22 cellular contexts compared by ENCODE assay signal in the genomic region with DNA sequence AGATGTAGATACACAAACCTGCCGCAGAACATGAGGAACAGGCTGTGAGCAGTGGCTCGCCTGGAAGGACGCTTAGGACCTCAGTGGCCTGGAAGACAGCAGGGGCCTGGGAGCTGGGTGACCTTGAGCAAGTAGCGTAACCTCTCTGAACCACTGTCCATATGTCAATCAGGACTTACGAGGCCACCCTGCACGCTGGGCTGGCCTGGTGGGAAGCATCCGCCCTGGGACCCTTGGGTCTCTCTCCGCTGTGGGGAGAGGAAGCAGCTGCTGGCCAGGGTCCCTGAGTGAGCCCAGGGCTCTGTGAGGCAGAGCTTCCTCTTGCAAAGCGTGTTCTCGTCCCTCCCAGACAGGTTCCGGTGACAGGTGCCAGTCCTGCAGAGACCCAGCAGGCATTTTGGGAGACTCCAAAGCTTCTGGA. TPM values are rescaled to one million over a fixed set of nuclear protein-coding genes. Genes with fewer than 3 reads are reported as not detected.
A peak's percentile ranks its signal among the peaks of the same experiment; 100 is the strongest.
DNase-seq lines count a peak whose midpoint lies in the region; ATAC-seq and TF ChIP-seq lines count a peak whose summit lies in the region.
"Had no signal": no experiment of that assay in that cellular context is flagged by ENCODE, and none has a peak within 500 bp of the region (broad histone marks: within the 10 kb centered on the region; RNA-seq: fewer than 3 reads in every experiment).

No MANE protein-coding gene starts in this region.

- no peak overlapping the region for H2AFZ ChIP-seq in SK-N-SH (ENCODE audit: low read depth)

- CTCF ChIA-PET in SK-N-SH (lab: Yijun Ruan, JAX), result interaction anchor here (0.7 to 26.7 kb wide), 8 partner anchors 15 to 122 kb away, joined by 3 to 530 read pairs (median 4); partner anchors contain the start of genes ARL2, CDC42BPG and PPP2R5B

- no peak for TF ChIP-seq EP300 in SK-N-SH (IDR thresholded peaks at IDR 0.05; ENCODE audit: borderline replicate concordance in 1 of 2, low read depth in 1 of 2, low read length in 1 of 2)

- H3K36me3 Mint-ChIP-seq in nephron progenitor cell (ENCODE audit: low read depth) (peaks cover 5% of the 10 kb centered on the region), mesothelial cell of epicardium (peaks cover 6% of the 10 kb centered on the region)
- H3K36me3 Mint-ChIP-seq: natural killer cell had no signal

- H3K27ac ChIP-seq in left ventricle myocardium inferior (replicated peaks), result peak overlapping the region; percentile 79
- H3K27ac ChIP-seq in colonic mucosa, result peak overlapping the region; percentile 94
- no peak overlapping the region for H3K27ac ChIP-seq in SK-N-SH (ENCODE audit: low read depth in 2 of 2, low read length in 1 of 2)
- H3K27ac ChIP-seq: upper lobe of left lung had no signal

- H3K27ac Mint-ChIP-seq in nephron progenitor cell (peak overlapping the region; percentile 48), mesothelial cell of epicardium (no peak overlapping the region)
- H3K27ac Mint-ChIP-seq: activated CD4-positive, alpha-beta memory T cell treated with anti-CD3 and anti-CD28 coated beads, Interleukin-2, amount 10 ng/mL, durations not matched to agents 7 days and 5 days; natural killer cell had no signal

- H3K4me3 Mint-ChIP-seq in nephron progenitor cell (no peak overlapping the region), mesothelial cell of epicardium (no peak overlapping the region)
- H3K4me3 Mint-ChIP-seq: activated CD4-positive, alpha-beta memory T cell treated with anti-CD3 and anti-CD28 coated beads, Interleukin-2, amount 10 ng/mL, durations not matched to agents 7 days and 5 days; natural killer cell had no signal

- H3K4me3 ChIP-seq in left ventricle myocardium inferior (no peak overlapping the region), colonic mucosa (peak overlapping the region; percentile 68), SK-N-SH (ENCODE audit: low read depth in 2 of 2, low read length in 1 of 2) (no peak overlapping the region)
- H3K4me3 ChIP-seq: MG63 had no signal

- 87% methylated on average over 10 of the region's 11 CpGs for WGBS in SK-N-SH (ENCODE audit: low lambda C conversion rate)

- H3K9me3 Mint-ChIP-seq in nephron progenitor cell (no peaks in the 10 kb centered on the region), mesothelial cell of epicardium (no peaks in the 10 kb centered on the region)
- H3K9me3 Mint-ChIP-seq: activated CD4-positive, alpha-beta memory T cell treated with anti-CD3 and anti-CD28 coated beads, Interleukin-2, amount 10 ng/mL, durations not matched to agents 7 days and 5 days; natural killer cell had no signal

- TF ChIP-seq RAD21 in SK-N-SH (IDR thresholded peaks at IDR 0.05; ENCODE audit: low read length), result no peak

- POLR2A ChIA-PET in SK-N-SH (lab: Yijun Ruan, JAX), result interaction anchor here (0.6 to 0.7 kb wide), 2 partner anchors 10 to 28 kb away, joined by 3 to 4 read pairs; no protein-coding TSS in a partner anchor

- H3K4me1 ChIP-seq in left ventricle myocardium inferior (peaks cover 60% of the 10 kb centered on the region), colonic mucosa (no peaks in the 10 kb centered on the region), SK-N-SH (ENCODE audit: control insufficient read depth in 1 of 2, insufficient read depth in 2 of 2, low read depth in 1 of 2, low read length in 1 of 2) (peaks cover 0 to 15% of the 10 kb centered on the region in 2 experiments; a peak in 1 of 4 replicates)

- H3K27me3 ChIP-seq in left ventricle myocardium inferior (ENCODE audit: low read depth), result no peaks in the 10 kb centered on the region
- no peaks in the 10 kb centered on the region for H3K27me3 ChIP-seq in colonic mucosa
- H3K27me3 ChIP-seq in SK-N-SH (ENCODE audit: insufficient read depth), result no peaks in the 10 kb centered on the region
- H3K27me3 ChIP-seq: MG63, sigmoid colon, upper lobe of left lung had no signal

- H3K9me3 ChIP-seq in left ventricle myocardium inferior (replicated peaks) (no peaks in the 10 kb centered on the region), colonic mucosa (no peaks in the 10 kb centered on the region), SK-N-SH (no peaks in the 10 kb centered on the region)
- H3K9me3 ChIP-seq: MG63, sigmoid colon, upper lobe of left lung had no signal

- peak overlapping the region; percentile 88 to 97 for H3K9ac ChIP-seq in colonic mucosa (ENCODE audit: low read depth in 2 of 2, low read length in 2 of 2)
- H3K9ac ChIP-seq in SK-N-SH, result no peak overlapping the region

- H3K27me3 Mint-ChIP-seq in nephron progenitor cell (ENCODE audit: low read depth, poor library complexity), result peaks cover 3% of the 10 kb centered on the region
- no peaks in the 10 kb centered on the region for H3K27me3 Mint-ChIP-seq in mesothelial cell of epicardium (ENCODE audit: low read depth)
- H3K27me3 Mint-ChIP-seq: activated CD4-positive, alpha-beta memory T cell treated with anti-CD3 and anti-CD28 coated beads, Interleukin-2, amount 10 ng/mL, durations not matched to agents 7 days and 5 days had no signal

- intact Hi-C loops in left ventricle myocardium inferior (cut with micrococcal nuclease) (no loop called here), Right ventricle myocardium superior (cut with DNase I) (no loop called here), colonic mucosa (cut with DNase I) (loop anchor here (5.0 kb wide), 1 partner anchor 105 kb away; no protein-coding TSS in a partner anchor)

- DNase-seq in left ventricle myocardium inferior, result peak; percentile 46
- no peak for DNase-seq in Right ventricle myocardium superior
- DNase-seq in colonic mucosa, result peak; percentile 32
- no peak for DNase-seq in nephron progenitor cell
- no peak for DNase-seq in ureter (ENCODE audit: low spot score)
- no peak for DNase-seq in mesothelial cell of epicardium (ENCODE audit: low spot score in 2 of 2, unreplicated experiment in 2 of 2)
- DNase-seq in SK-N-SH, result no peak
- DNase-seq: activated CD4-positive, alpha-beta memory T cell treated with anti-CD3 and anti-CD28 coated beads, Interleukin-2, amount 10 ng/mL, durations not matched to agents 7 days and 5 days; dermis blood vessel endothelial cell; hippocampal formation; MG63; natural killer cell; NCI-H187; NCI-H446 treated with DMSO at 0.1 percent for 48 hours; sigmoid colon; stimulated activated CD4-positive, alpha-beta T cell treated with anti-CD3 and anti-CD28 coated beads, Interleukin-4, amount 100 ng/mL, for 24 hours had no signal

- H3F3A ChIP-seq in SK-N-SH (replicated peaks; ENCODE audit: insufficient read depth), result no peaks in the 10 kb centered on the region

- H3K36me3 ChIP-seq in left ventricle myocardium inferior, result peaks cover 19% of the 10 kb centered on the region
- H3K36me3 ChIP-seq in colonic mucosa, result no peaks in the 10 kb centered on the region
- peaks cover 0 to 2% of the 10 kb centered on the region in 2 experiments for H3K36me3 ChIP-seq in SK-N-SH (replicated peaks in 1 of 2; ENCODE audit: control insufficient read depth in 1 of 2, insufficient read depth in 2 of 2, low read length in 1 of 2)
- H3K36me3 ChIP-seq: MG63 had no signal

- H3K9me2 ChIP-seq in SK-N-SH, result no peaks in the 10 kb centered on the region

- no peak for ATAC-seq in Right ventricle myocardium superior (ENCODE audit: poor library complexity)
- no peak for ATAC-seq in GM18498 (IDR thresholded peaks at IDR 0.05; ENCODE audit: unreplicated experiment)
- ATAC-seq: natural killer cell, SK-N-SH treated with all-trans-retinoic acid at 6 μM for 48 hours had no signal

- H3K4me1 Mint-ChIP-seq in nephron progenitor cell, result peaks cover 43% of the 10 kb centered on the region
- H3K4me1 Mint-ChIP-seq in mesothelial cell of epicardium, result peaks cover 11% of the 10 kb centered on the region

- TF ChIP-seq CTCF in left ventricle myocardium inferior (IDR thresholded peaks at IDR 0.05; ENCODE audit: borderline replicate concordance) (no peak), colonic mucosa (IDR thresholded peaks at IDR 0.05) (no peak), nephron progenitor cell (IDR thresholded peaks at IDR 0.05) (no peak), mesothelial cell of epicardium (IDR thresholded peaks at IDR 0.05; ENCODE audit: unreplicated experiment) (no peak), SK-N-SH (IDR thresholded peaks at IDR 0.05) (no peak)

- no peaks in the 10 kb centered on the region for H3K79me2 ChIP-seq in SK-N-SH (ENCODE audit: insufficient read depth)

- H3K4me2 ChIP-seq in SK-N-SH, result no peak overlapping the region

- H4K20me1 ChIP-seq in SK-N-SH (ENCODE audit: insufficient read depth), result no peaks in the 10 kb centered on the region

RNA-seq across cellular contexts. Expression of gene EHD1, which starts 14.0 kb away (rescaled TPM):
- total RNA-seq in left ventricle myocardium inferior, result 40.3 TPM
- total RNA-seq in Right ventricle myocardium superior, result 47.4 TPM
- 10 to 100 TPM; 66.5 to 72.3 TPM for total RNA-seq in colonic mucosa
- 47.3 TPM for total RNA-seq in ureter
- 84.9 to 94.5 TPM (median 86.8 TPM) in 3 replicates for total RNA-seq in mesothelial cell of epicardium
- polyA plus RNA-seq in SK-N-SH (2012; rRNA removed), result 57.6 and 93.3 TPM in 2 replicates
- 34.4 and 51.6 TPM in 2 replicates for polyA plus RNA-seq in SK-N-SH (2012; cell fraction: cytosol; rRNA removed)
- 104 and 118 TPM in 2 replicates for polyA plus RNA-seq in SK-N-SH (2012; cell fraction: nucleus; rRNA removed)

RNA-seq across cellular contexts. Expression of gene ATG2A, which starts 24.6 kb away (rescaled TPM):
- total RNA-seq in left ventricle myocardium inferior (13.1 TPM), Right ventricle myocardium superior (11.5 TPM), colonic mucosa (10 to 100 TPM; 30.6 to 32.8 TPM), ureter (27.9 TPM), mesothelial cell of epicardium (29.8 to 32.9 TPM (median 31.7 TPM) in 3 replicates)
- 6.2 and 7.1 TPM in 2 replicates for polyA plus RNA-seq in SK-N-SH (2012; rRNA removed)
- polyA plus RNA-seq in SK-N-SH (2012; cell fraction: cytosol; rRNA removed), result 1.7 and 3.1 TPM in 2 replicates
- polyA plus RNA-seq in SK-N-SH (2012; cell fraction: nucleus; rRNA removed), result 21.7 and 27.5 TPM in 2 replicates

RNA-seq across cellular contexts. Expression of gene PPP2R5B, which starts 32.1 kb away (rescaled TPM):
- total RNA-seq in left ventricle myocardium inferior (22.5 TPM), Right ventricle myocardium superior (20.6 TPM), colonic mucosa (10 to 100 TPM; 18.6 to 36.1 TPM), ureter (18.9 TPM), mesothelial cell of epicardium (12.3 to 14.4 TPM (median 13.5 TPM) in 3 replicates)
- polyA plus RNA-seq in SK-N-SH (2012; rRNA removed), result 15.1 and 16.7 TPM in 2 replicates
- 8.2 and 11.7 TPM in 2 replicates for polyA plus RNA-seq in SK-N-SH (2012; cell fraction: cytosol; rRNA removed)
- polyA plus RNA-seq in SK-N-SH (2012; cell fraction: nucleus; rRNA removed), result 40.9 and 48.9 TPM in 2 replicates

RNA-seq across cellular contexts. Expression of gene GPHA2, which starts 43.3 kb away (rescaled TPM):
- total RNA-seq in left ventricle myocardium inferior (not detected), Right ventricle myocardium superior (not detected), colonic mucosa (not detected), ureter (not detected), mesothelial cell of epicardium (not detected in 3 replicates)
- not detected in 2 replicates for polyA plus RNA-seq in SK-N-SH (2012; rRNA removed)
- not detected in 2 replicates for polyA plus RNA-seq in SK-N-SH (2012; cell fraction: cytosol; rRNA removed)
- not detected in 2 replicates for polyA plus RNA-seq in SK-N-SH (2012; cell fraction: nucleus; rRNA removed)
- total RNA-seq: activated CD4-positive, alpha-beta memory T cell treated with anti-CD3 and anti-CD28 coated beads, Interleukin-2, amount 10 ng/mL, durations not matched to agents 7 days and 5 days; astrocyte; dermis blood vessel endothelial cell; H4; natural killer cell; OCI-LY7; upper lobe of left lung had no signal

RNA-seq across cellular contexts. Expression of gene CDC42BPG, which starts 48.0 kb away (rescaled TPM):
- total RNA-seq in left ventricle myocardium inferior (1.1 TPM), Right ventricle myocardium superior (0.35 TPM), colonic mucosa (10 to 100 TPM; 29.3 to 41.6 TPM), ureter (28.5 TPM), mesothelial cell of epicardium (24.6 to 30.1 TPM (median 25.0 TPM) in 3 replicates)
- polyA plus RNA-seq in SK-N-SH (2012; rRNA removed), result 0.33 and 0.42 TPM in 2 replicates
- polyA plus RNA-seq in SK-N-SH (2012; cell fraction: cytosol; rRNA removed), result 0.15 and 0.25 TPM in 2 replicates
- 1.00 and 1.3 TPM in 2 replicates for polyA plus RNA-seq in SK-N-SH (2012; cell fraction: nucleus; rRNA removed)

Comparison
In these comparisons a context has a peak if more than half of its experiments do, and no peak if none do; other contexts are left out.
1. DNase-seq: peak in left ventricle myocardium inferior (single experiment) and colonic mucosa (single experiment); none in Right ventricle myocardium superior (single experiment), nephron progenitor cell (single experiment), ureter (single experiment), mesothelial cell of epicardium (0 of 2) and SK-N-SH (single experiment).
2. H3K27ac ChIP-seq: peak in left ventricle myocardium inferior (single experiment) and colonic mucosa (single experiment); none in SK-N-SH (0 of 2).